9 cellular contexts compared by ENCODE assay signal in genomic region chr5:157459715-157460599, GRCh38. TPM values are rescaled to one million over a fixed set of nuclear protein-coding genes. Genes with fewer than 3 reads are reported as not detected.
DNase-seq lines count a peak whose midpoint lies in the region; ATAC-seq and TF ChIP-seq lines count a peak whose summit lies in the region.
"Had no signal": no experiment of that assay in that cellular context is flagged by ENCODE, and none has a peak within 500 bp of the region (broad histone marks: within the 10 kb centered on the region; RNA-seq: fewer than 3 reads in every experiment).

NIPAL4 (plus strand) TSS chr5:157460213; CDS start chr5:157460321, 108 bp downstream.

- peak in 2 of 3 experiments; percentile 30 to 32 for DNase-seq in NCI-H1417 (lab: John Stamatoyannopoulos, UW)
- DNase-seq in NCI-H1417 treated with DMSO at 0.1 percent for 48 hours (lab: John Stamatoyannopoulos, UW) = no peak
- DNase-seq in activated T-cell treated with anti-CD3 and anti-CD28 coated beads, Interleukin-2, amount 50 U/mL, for 48 hours = peak; percentile 68 to 69
- peak in 39 of 42 donors; percentile 15 to 77 (median 53) for DNase-seq in head of caudate nucleus
- DNase-seq in aorta = peak; percentile 53 to 80

- H3K9ac ChIP-seq in parathyroid adenoma = no peak within 1 kb of the TSS

- H3K4me1 ChIP-seq in parathyroid adenoma (no peaks in the 10 kb centered on the region), aorta (ENCODE audit: control insufficient read depth in 1 of 2, insufficient read depth in 2 of 2, low read length in 2 of 2) (no peaks in the 10 kb centered on the region)

- no peak within 1 kb of the TSS for H3K4me3 ChIP-seq in parathyroid adenoma (ENCODE audit: low read depth, low read length)
- peak within 1 kb of the TSS; percentile 11 to 45 for H3K4me3 ChIP-seq in aorta (ENCODE audit: low read length in 2 of 2)

- no peaks in the 10 kb centered on the region for H3K36me3 ChIP-seq in parathyroid adenoma (ENCODE audit: control insufficient read depth, insufficient read depth, low read length)
- H3K36me3 ChIP-seq in aorta (ENCODE audit: control insufficient read depth in 1 of 2, insufficient read depth in 2 of 2, low read length in 1 of 2) = no peaks in the 10 kb centered on the region

- no peak within 1 kb of the TSS for H3K27ac ChIP-seq in parathyroid adenoma
- H3K27ac ChIP-seq in aorta (ENCODE audit: low read depth in 1 of 2, low read length in 2 of 2) = no peak within 1 kb of the TSS
- H3K27ac ChIP-seq: VCaP had no signal

- H3K27me3 ChIP-seq in parathyroid adenoma (ENCODE audit: control insufficient read depth, insufficient read depth, low read length) (no peaks in the 10 kb centered on the region), aorta (ENCODE audit: control insufficient read depth in 1 of 2, insufficient read depth in 2 of 2, low read length in 1 of 2) (no peaks in the 10 kb centered on the region)

- no peaks in the 10 kb centered on the region for H3K9me3 ChIP-seq in parathyroid adenoma (ENCODE audit: control insufficient read depth, low read length)
- H3K9me3 ChIP-seq in aorta (ENCODE audit: control insufficient read depth, low read length) = no peaks in the 10 kb centered on the region

- no peak for TF ChIP-seq CTCF in parathyroid adenoma (IDR thresholded peaks at IDR 0.05)

- H3K4me2 ChIP-seq in parathyroid adenoma (ENCODE audit: low read length) = peak within 1 kb of the TSS; percentile 72

- 1 to 2% methylated on average over 46 to 54 of the region's 54 CpGs for WGBS in aorta, 2 donors

- no peaks in the 10 kb centered on the region for H3K79me2 ChIP-seq in parathyroid adenoma

- peak within 1 kb of the TSS; percentile 68 for H2AFZ ChIP-seq in parathyroid adenoma

- ATAC-seq in aorta (ENCODE audit: low FRiP score) = peak; percentile 48
- no peak for ATAC-seq in HG03139 (IDR thresholded peaks at IDR 0.05; ENCODE audit: unreplicated experiment)
- ATAC-seq in HG02852 (IDR thresholded peaks at IDR 0.05; ENCODE audit: unreplicated experiment) = no peak

- intact Hi-C loops in head of caudate nucleus (cut with DNase I) (no loop called here), aorta (cut with DNase I) (loop anchor here in 1 of 2 donors (5.0 kb wide), 1 partner anchor 73 kb away; no protein-coding TSS in a partner anchor)

RNA-seq across cellular contexts. Expression of gene NIPAL4, which starts in this region (rescaled TPM):
- total RNA-seq in aorta = under 1 TPM in 1 of 2 donors, not detected in 1; 0.55 TPM
- polyA plus RNA-seq in aorta = under 1 TPM in 1 of 2 donors, not detected in 1; 0.28 TPM

Comparison
In these comparisons a context has a peak if more than half of its experiments do, and no peak if none do; other contexts are left out.
1. Peak in DNase-seq, ATAC-seq and H3K4me3 ChIP-seq in aorta; RNA of the gene not detected or under 1 TPM.